ENCODE assay signal across 16 cellular contexts in genomic region chr20:58239216-58239615, GRCh38. TPM values are rescaled to one million over a fixed set of nuclear protein-coding genes. Genes with fewer than 3 reads are reported as not detected.
DNase-seq lines count a peak whose midpoint lies in the region; ATAC-seq and TF ChIP-seq lines count a peak whose summit lies in the region.
"Had no signal": no experiment of that assay in that cellular context is flagged by ENCODE, and none has a peak within 500 bp of the region (broad histone marks: within the 10 kb centered on the region; RNA-seq: fewer than 3 reads in every experiment).

No MANE protein-coding gene starts in this region.

- H3K27ac ChIP-seq in RWPE2 (ENCODE audit: poor library complexity, severe bottlenecking) (no peak overlapping the region), brain microvascular endothelial cell (no peak overlapping the region)
- H3K27ac ChIP-seq: BLaER1 treated with 17β-estradiol and CSF1 and Interleukin-3, amounts not matched to agents 10 nM and 100 nM had no signal

- H3K27me3 ChIP-seq in RWPE2 (ENCODE audit: insufficient read depth, poor library complexity, severe bottlenecking) = no peaks in the 10 kb centered on the region
- no peaks in the 10 kb centered on the region for H3K27me3 ChIP-seq in brain microvascular endothelial cell (replicated peaks)

- no peak overlapping the region for H3K4me3 Mint-ChIP-seq in activated CD8-positive, alpha-beta memory T cell treated with anti-CD3 and anti-CD28 coated beads, Interleukin-2, amount 10 ng/mL, durations not matched to agents 7 days and 5 days
- H3K4me3 Mint-ChIP-seq in stimulated activated naive B cell treated with anti-CD40 and anti-IgM and Interleukin-4, amounts not matched to agents 10 μg/mL and 1 μg/mL and 100 μg/mL, for 72 hours = no peak overlapping the region

- no peak for ATAC-seq in activated CD8-positive, alpha-beta memory T cell treated with anti-CD3 and anti-CD28 coated beads, Interleukin-2, amount 10 ng/mL, durations not matched to agents 7 days and 5 days
- ATAC-seq in RWPE2 (ENCODE audit: low read depth) = peak; percentile 20; the same call in 1 of the 3 replicates
- no peak for ATAC-seq in stimulated activated naive B cell treated with anti-CD40 and anti-IgM and Interleukin-4, amounts not matched to agents 10 μg/mL and 1 μg/mL and 100 μg/mL, for 72 hours (replicated peaks)

- TF ChIP-seq CTCF in RWPE2 (IDR thresholded peaks at IDR 0.05; ENCODE audit: poor library complexity, severe bottlenecking) = peak; percentile 27
- no peak for TF ChIP-seq CTCF in brain microvascular endothelial cell (IDR thresholded peaks at IDR 0.05; ENCODE audit: low read depth, low read length, missing control alignments)

- in situ Hi-C loops in brain microvascular endothelial cell (cut with HindIII; ENCODE audit: low pct_ligation_motif_present, low sequenced_read_pairs) = loop anchor here (5.0 to 10.0 kb wide), 2 partner anchors 206 to 413 kb away; partner anchors contain the start of gene STX16

- H3K27me3 Mint-ChIP-seq in activated CD8-positive, alpha-beta memory T cell treated with anti-CD3 and anti-CD28 coated beads, Interleukin-2, amount 10 ng/mL, durations not matched to agents 7 days and 5 days = peaks cover 2% of the 10 kb centered on the region
- H3K27me3 Mint-ChIP-seq in stimulated activated naive B cell treated with anti-CD40 and anti-IgM and Interleukin-4, amounts not matched to agents 10 μg/mL and 1 μg/mL and 100 μg/mL, for 72 hours = no peaks in the 10 kb centered on the region

- H3K4me3 ChIP-seq in RWPE2 (ENCODE audit: severe bottlenecking) (no peak overlapping the region), brain microvascular endothelial cell (ENCODE audit: low read depth, low read length) (no peak overlapping the region)
- H3K4me3 ChIP-seq: BLaER1 treated with 17β-estradiol and CSF1 and Interleukin-3, amounts not matched to agents 10 nM and 100 nM had no signal

- peaks cover 7% of the 10 kb centered on the region for H3K36me3 Mint-ChIP-seq in activated CD8-positive, alpha-beta memory T cell treated with anti-CD3 and anti-CD28 coated beads, Interleukin-2, amount 10 ng/mL, durations not matched to agents 7 days and 5 days
- peaks cover 22 to 38% of the 10 kb centered on the region in 2 donors for H3K36me3 Mint-ChIP-seq in stimulated activated naive B cell treated with anti-CD40 and anti-IgM and Interleukin-4, amounts not matched to agents 10 μg/mL and 1 μg/mL and 100 μg/mL, for 72 hours

- H3K4me1 Mint-ChIP-seq in activated CD8-positive, alpha-beta memory T cell treated with anti-CD3 and anti-CD28 coated beads, Interleukin-2, amount 10 ng/mL, durations not matched to agents 7 days and 5 days = peaks cover 23% of the 10 kb centered on the region
- H3K4me1 Mint-ChIP-seq in stimulated activated naive B cell treated with anti-CD40 and anti-IgM and Interleukin-4, amounts not matched to agents 10 μg/mL and 1 μg/mL and 100 μg/mL, for 72 hours = peaks cover 7 to 14% of the 10 kb centered on the region in 2 donors

- H3K9me3 Mint-ChIP-seq in activated CD8-positive, alpha-beta memory T cell treated with anti-CD3 and anti-CD28 coated beads, Interleukin-2, amount 10 ng/mL, durations not matched to agents 7 days and 5 days (ENCODE audit: low read depth) = no peaks in the 10 kb centered on the region
- no peaks in the 10 kb centered on the region for H3K9me3 Mint-ChIP-seq in stimulated activated naive B cell treated with anti-CD40 and anti-IgM and Interleukin-4, amounts not matched to agents 10 μg/mL and 1 μg/mL and 100 μg/mL, for 72 hours

- DNase-seq in activated CD8-positive, alpha-beta memory T cell treated with anti-CD3 and anti-CD28 coated beads, Interleukin-2, amount 10 ng/mL, durations not matched to agents 7 days and 5 days = peak; percentile 26
- DNase-seq in activated CD8-positive, alpha-beta memory T cell treated with anti-CD3 and anti-CD28 coated beads, Interleukin-2, amount 50 U/mL, for 48 hours = no peak
- DNase-seq in RWPE2 (ENCODE audit: low spot score) (no peak), brain microvascular endothelial cell (peak; percentile 25), posterior vena cava (ENCODE audit: low spot score) (peak; percentile 46), LoVo (ENCODE audit: low spot score) (no peak), C1 segment of cervical spinal cord (lab: John Stamatoyannopoulos, UW) (no peak)
- DNase-seq in stimulated activated naive B cell treated with anti-CD40 and anti-IgM and Interleukin-4, amounts not matched to agents 10 μg/mL and 1 μg/mL and 100 μg/mL, for 72 hours = no peak
- DNase-seq: Karpas-422, NCI-H1417, NCI-H1930, NCI-H446, RPMI8226 had no signal

- no peak overlapping the region for H3K27ac Mint-ChIP-seq in activated CD8-positive, alpha-beta memory T cell treated with anti-CD3 and anti-CD28 coated beads, Interleukin-2, amount 10 ng/mL, durations not matched to agents 7 days and 5 days
- H3K27ac Mint-ChIP-seq in stimulated activated naive B cell treated with anti-CD40 and anti-IgM and Interleukin-4, amounts not matched to agents 10 μg/mL and 1 μg/mL and 100 μg/mL, for 72 hours = no peak overlapping the region

- H3K36me3 ChIP-seq in RWPE2 (ENCODE audit: low read depth) (peaks cover 38% of the 10 kb centered on the region), brain microvascular endothelial cell (replicated peaks) (peaks cover 30% of the 10 kb centered on the region)

- intact Hi-C loops in posterior vena cava (cut with DNase I) = loop anchor here in 1 of 2 donors (5.0 to 10.0 kb wide), 3 partner anchors 408 to 616 kb away; partner anchors contain the start of genes GNAS, GNAS-AS1 and NPEPL1

- no peaks in the 10 kb centered on the region for H3K4me1 ChIP-seq in RWPE2 (ENCODE audit: insufficient read depth, poor library complexity, severe bottlenecking)

- no peaks in the 10 kb centered on the region for H3K9me3 ChIP-seq in RWPE2 (ENCODE audit: severe bottlenecking)
- H3K9me3 ChIP-seq: BLaER1 treated with 17β-estradiol and CSF1 and Interleukin-3, amounts not matched to agents 10 nM and 100 nM had no signal

- CTCF ChIA-PET in activated CD8-positive, alpha-beta memory T cell treated with anti-CD3 and anti-CD28 coated beads, Interleukin-2, amount 10 ng/mL, durations not matched to agents 7 days and 5 days (lab: Charles Lee) = interaction anchor here (2.0 kb wide), 1 partner anchor 208 kb away, joined by 6 read pairs; no protein-coding TSS in a partner anchor

RNA-seq across cellular contexts. Expression of gene ANKRD60, which starts 10.8 kb away (rescaled TPM):
- not detected for total RNA-seq in activated CD8-positive, alpha-beta memory T cell treated with anti-CD3 and anti-CD28 coated beads, Interleukin-2, amount 10 ng/mL, durations not matched to agents 7 days and 5 days
- total RNA-seq in posterior vena cava = not detected
- total RNA-seq: Daoy, H4 had no signal

Comparison
In these comparisons a context has a peak if more than half of its experiments do, and no peak if none do; other contexts are left out.
1. DNase-seq: peak in activated CD8-positive, alpha-beta memory T cell treated with anti-CD3 and anti-CD28 coated beads, Interleukin-2, amount 10 ng/mL, durations not matched to agents 7 days and 5 days (single experiment), brain microvascular endothelial cell (single experiment) and posterior vena cava (single experiment); none in activated CD8-positive, alpha-beta memory T cell treated with anti-CD3 and anti-CD28 coated beads, Interleukin-2, amount 50 U/mL, for 48 hours (single experiment), RWPE2 (single experiment), LoVo (single experiment), C1 segment of cervical spinal cord (0 of 14) and stimulated activated naive B cell treated with anti-CD40 and anti-IgM and Interleukin-4, amounts not matched to agents 10 μg/mL and 1 μg/mL and 100 μg/mL, for 72 hours (single experiment).